In the genomic region with DNA sequence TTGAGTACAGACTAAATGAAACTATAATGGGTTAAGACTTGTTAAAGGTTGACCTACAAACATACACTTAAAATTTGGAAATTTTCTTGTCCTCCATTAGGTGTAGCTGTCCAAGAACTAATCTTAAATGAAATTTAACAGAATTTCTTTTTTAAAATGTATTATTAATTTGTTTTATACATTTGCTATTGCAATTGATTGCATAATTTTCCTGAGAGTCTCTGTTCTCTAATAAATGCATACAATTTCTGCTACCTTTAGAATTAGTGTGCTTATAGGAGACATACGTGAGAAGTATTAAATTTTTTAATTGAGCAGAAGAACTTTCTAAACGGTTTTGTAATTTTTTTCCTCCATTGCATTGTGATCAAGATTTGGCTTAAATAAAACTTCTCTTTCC, we compare ENCODE assay signal across 9 cellular contexts. TPM values are rescaled to one million over a fixed set of nuclear protein-coding genes. Genes with fewer than 3 reads are reported as not detected.
DNase-seq lines count a peak whose midpoint lies in the region; ATAC-seq, FAIRE-seq and TF ChIP-seq lines count a peak whose summit lies in the region.
"Had no signal": no experiment of that assay in that cellular context is flagged by ENCODE, and none has a peak within 500 bp of the region (broad histone marks: within the 10 kb centered on the region; RNA-seq: fewer than 3 reads in every experiment).

No MANE protein-coding gene starts in this region.

- H3K9ac ChIP-seq in K562 (ENCODE audit: insufficient read depth in 1 of 2, low read depth in 2 of 2, low read length in 2 of 2) (peak overlapping the region in 1 of 2 experiments; percentile 73; a peak in 2 of 4 replicates), mucosa of rectum (ENCODE audit: low read depth in 1 of 2, low read length in 2 of 2) (peak overlapping the region; percentile 92 to 97)

- TF ChIP-seq CTCF in AG04449 (IDR thresholded peaks at IDR 0.05; ENCODE audit: insufficient read depth, low read length, missing control alignments) (no peak), HFFc6 (IDR thresholded peaks at IDR 0.05) (no peak), K562 (IDR thresholded peaks at IDR 0.05 in 2 of 3, conservative IDR thresholded peaks at IDR 0.05 in 1 of 3; ENCODE audit: insufficient read depth in 2 of 3, low read depth in 1 of 3, low read length in 3 of 3) (no peak)

- H3K9me3 Mint-ChIP-seq in HFFc6: no peaks in the 10 kb centered on the region

- H3K27ac ChIP-seq in K562 (ENCODE audit: extremely low read depth, low read depth, low read length) (no peak overlapping the region), mucosa of rectum (ENCODE audit: low read depth in 2 of 2, low read length in 2 of 2) (no peak overlapping the region)

- no peak for TF ChIP-seq POLR2A in K562 (conservative IDR thresholded peaks at IDR 0.05)

- H3K36me3 Mint-ChIP-seq in HFFc6 (ENCODE audit: low read depth): no peaks in the 10 kb centered on the region

- no peaks in the 10 kb centered on the region for H3K9me1 ChIP-seq in K562 (ENCODE audit: control insufficient read depth, insufficient read depth, low read length)

- in situ Hi-C loops in K562 (cut with MboI): no loop called here

- H3K27me3 ChIP-seq in K562 (ENCODE audit: control insufficient read depth in 2 of 2, insufficient read depth in 2 of 2, low read length in 2 of 2) (no peaks in the 10 kb centered on the region), mucosa of rectum (ENCODE audit: control insufficient read depth in 2 of 2, insufficient read depth in 2 of 2, low read length in 2 of 2) (no peaks in the 10 kb centered on the region)

- POLR2A ChIA-PET in AG04449 (lab: Yijun Ruan, JAX) (no interaction called here), K562 (lab: Yijun Ruan, JAX) (interaction anchor here (0.7 to 2.3 kb wide), 4 partner anchors 16 to 834 kb away, joined by 3 to 23 read pairs (median 4); no protein-coding TSS in a partner anchor)

- no peak overlapping the region for H3K27ac Mint-ChIP-seq in HFFc6

- no peaks in the 10 kb centered on the region for H4K20me1 ChIP-seq in K562 (replicated peaks; ENCODE audit: control insufficient read depth, insufficient read depth, low read length)

- no peak for ATAC-seq in K562

- peaks cover 3 to 6% of the 10 kb centered on the region in 2 experiments; a peak in 2 of 5 replicates for H3K4me1 ChIP-seq in K562 (replicated peaks in 1 of 2; ENCODE audit: control insufficient read depth in 2 of 2, insufficient read depth in 2 of 2, low read length in 2 of 2)
- peaks cover 12 to 25% of the 10 kb centered on the region in 2 donors for H3K4me1 ChIP-seq in mucosa of rectum (ENCODE audit: control insufficient read depth in 2 of 2, insufficient read depth in 2 of 2, low read length in 2 of 2)

- TSS peak; percentile 36 for BruUV-seq in K562 (replicated peaks; lab: Mats Ljungman, UMichigan)

- WGBS in K562 (ENCODE audit: insufficient coverage, low coverage, missing lambda C conversion rate): 14% methylated on average over 2 of the region's 2 CpGs

- peaks cover 5% of the 10 kb centered on the region for H3K27me3 Mint-ChIP-seq in HFFc6 (ENCODE audit: insufficient read depth)

- H3K4me3 Mint-ChIP-seq in HFFc6: peak overlapping the region; percentile 96

- intact Hi-C loops in K562 (cut with micrococcal nuclease): no loop called here

- H3K4me3 ChIP-seq in AG04449 (ENCODE audit: low read depth, low read length) (peak overlapping the region; percentile 91), K562 (peak overlapping the region; percentile 83), mucosa of rectum (ENCODE audit: low read length in 2 of 2) (peak overlapping the region; percentile 97 to 99)

- H3K9me3 ChIP-seq in K562 (replicated peaks; ENCODE audit: control insufficient read depth, insufficient read depth, low read depth, low read length): no peaks in the 10 kb centered on the region
- H3K9me3 ChIP-seq in mucosa of rectum (ENCODE audit: control insufficient read depth in 2 of 2, low read length in 2 of 2): no peaks in the 10 kb centered on the region

- CTCF ChIA-PET in AG04449 (lab: Yijun Ruan, JAX): interaction anchor here (0.8 to 4.0 kb wide), 2 partner anchors 10 to 45 kb away, joined by 3 to 25 read pairs; no protein-coding TSS in a partner anchor
- CTCF ChIA-PET in K562 (lab: Yijun Ruan, JAX; ENCODE audit: low intra/inter-chr PET ratio): no interaction called here

- no peak overlapping the region for H2AFZ ChIP-seq in K562 (ENCODE audit: low read depth, low read length)

- peaks cover 63% of the 10 kb centered on the region for H3K79me2 ChIP-seq in K562 (ENCODE audit: control insufficient read depth, insufficient read depth, low read length)

- TF ChIP-seq RAD21 in K562 (CRISPR knock-in tag; conservative IDR thresholded peaks at IDR 0.05 in 1 of 2, IDR thresholded peaks at IDR 0.05 in 1 of 2): no peak

- DNase-seq in AG04449 (ENCODE audit: low read depth, low spot score) (no peak), HFFc6 (no peak), K562 (ENCODE audit: extremely low read depth in 1 of 4, low spot score in 3 of 4) (no peak), NCI-H82 treated with DMSO at 0.1 percent for 48 hours (lab: John Stamatoyannopoulos, UW; ENCODE audit: unreplicated experiment) (no peak), epidermal melanocyte (ENCODE audit: insufficient read length, low spot score) (no peak), NCI-H446 treated with DMSO at 0.1 percent for 48 hours (lab: John Stamatoyannopoulos, UW) (no peak), GM19240 (ENCODE audit: insufficient read length, low spot score) (no peak)
- DNase-seq: activated CD4-positive, alpha-beta T cell treated with anti-CD3 and anti-CD28 coated beads for 1 hour had no signal

- peaks cover 30% of the 10 kb centered on the region for H3K4me1 Mint-ChIP-seq in HFFc6 (ENCODE audit: low read depth)

- no peak for FAIRE-seq in K562 (lab: Jason Lieb, UNC)

- TF ChIP-seq EP300 in K562 (IDR thresholded peaks at IDR 0.05; ENCODE audit: low read length): no peak

- peaks cover 32% of the 10 kb centered on the region for H3K36me3 ChIP-seq in K562 (ENCODE audit: control insufficient read depth, insufficient read depth, low read length)
- H3K36me3 ChIP-seq in mucosa of rectum (ENCODE audit: control insufficient read depth in 2 of 2, insufficient read depth in 2 of 2, low read length in 2 of 2): peaks cover 7 to 9% of the 10 kb centered on the region in 2 donors

- peak overlapping the region; percentile 93 for H3K4me2 ChIP-seq in K562 (ENCODE audit: insufficient read depth, low read length)

TF ChIP-seq in K562, 482 proteins besides CTCF, POLR2A, EP300 and RAD21 (continues in another document):
- TF ChIP-seq, protein P1, sequence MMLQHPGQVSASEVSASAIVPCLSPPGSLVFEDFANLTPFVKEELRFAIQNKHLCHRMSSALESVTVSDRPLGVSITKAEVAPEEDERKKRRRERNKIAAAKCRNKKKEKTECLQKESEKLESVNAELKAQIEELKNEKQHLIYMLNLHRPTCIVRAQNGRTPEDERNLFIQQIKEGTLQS (IDR thresholded peaks at IDR 0.05): 0 out of 2 replicates have a peak, but pooled peaks have one; percentile 17
- TF ChIP-seq, protein P1 (CRISPR knock-in tag; conservative IDR thresholded peaks at IDR 0.05): no peak
- TF ChIP-seq, protein P2, sequence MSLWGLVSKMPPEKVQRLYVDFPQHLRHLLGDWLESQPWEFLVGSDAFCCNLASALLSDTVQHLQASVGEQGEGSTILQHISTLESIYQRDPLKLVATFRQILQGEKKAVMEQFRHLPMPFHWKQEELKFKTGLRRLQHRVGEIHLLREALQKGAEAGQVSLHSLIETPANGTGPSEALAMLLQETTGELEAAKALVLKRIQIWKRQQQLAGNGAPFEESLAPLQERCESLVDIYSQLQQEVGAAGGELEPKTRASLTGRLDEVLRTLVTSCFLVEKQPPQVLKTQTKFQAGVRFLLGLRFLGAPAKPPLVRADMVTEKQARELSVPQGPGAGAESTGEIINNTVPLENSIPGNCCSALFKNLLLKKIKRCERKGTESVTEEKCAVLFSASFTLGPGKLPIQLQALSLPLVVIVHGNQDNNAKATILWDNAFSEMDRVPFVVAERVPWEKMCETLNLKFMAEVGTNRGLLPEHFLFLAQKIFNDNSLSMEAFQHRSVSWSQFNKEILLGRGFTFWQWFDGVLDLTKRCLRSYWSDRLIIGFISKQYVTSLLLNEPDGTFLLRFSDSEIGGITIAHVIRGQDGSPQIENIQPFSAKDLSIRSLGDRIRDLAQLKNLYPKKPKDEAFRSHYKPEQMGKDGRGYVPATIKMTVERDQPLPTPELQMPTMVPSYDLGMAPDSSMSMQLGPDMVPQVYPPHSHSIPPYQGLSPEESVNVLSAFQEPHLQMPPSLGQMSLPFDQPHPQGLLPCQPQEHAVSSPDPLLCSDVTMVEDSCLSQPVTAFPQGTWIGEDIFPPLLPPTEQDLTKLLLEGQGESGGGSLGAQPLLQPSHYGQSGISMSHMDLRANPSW (CRISPR knock-in tag; IDR thresholded peaks at IDR 0.05): no peak
- TF ChIP-seq MED1 (CRISPR knock-in tag; IDR thresholded peaks at IDR 0.05; ENCODE audit: borderline replicate concordance): no peak

RNA-seq across cellular contexts. Expression of a gene that starts 1.5 kb away (rescaled TPM):
- 1 to 10 TPM; 2.2 to 4.0 (median 3.9) TPM for total RNA-seq in HFFc6 (2021; fragmentation: NEBNext Ultra II Directional; extraction: Animal tissue kit (Norgen Biotek cat#: 25700))
- 50.0 and 163 TPM in 2 replicates for total RNA-seq in K562 (2011; cell fraction: chromatin; rRNA removed; ENCODE audit: low replicate concordance)
- total RNA-seq in K562 (2011; cell fraction: nucleolus; rRNA removed): 29.7 and 39.0 TPM in 2 replicates
- 71.1 and 110 TPM in 2 replicates for total RNA-seq in K562 (2011; cell fraction: nucleoplasm; rRNA removed)
- total RNA-seq in K562 (2014; rRNA removed) (22.6 and 23.0 TPM in 2 replicates), K562 (2014; rRNA removed; fragmentation: Illumina TruSeq; extraction: Trizol) (32.1 and 32.7 TPM in 2 replicates), K562 (2015; rRNA removed; fragmentation: Illumina TruSeq; extraction: Trizol) (24.8 and 26.4 TPM in 2 replicates), K562 (2021) (17.8 and 21.0 TPM in 2 replicates)
- polyA plus RNA-seq in K562 (2011; rRNA removed) (32.9 and 34.1 TPM in 2 replicates), K562 (2014; fragmentation: Illumina TruSeq; extraction: Trizol) (15.6 and 19.2 TPM in 2 replicates), K562 (2014; fragmentation: Nextera tagmentation; extraction: Ambion mirVana) (1 to 10 TPM; 7.4 to 8.4 TPM), K562 (2014; rRNA removed) (17.0 and 19.2 TPM in 2 replicates)
- 5.9 and 15.1 TPM in 2 replicates for polyA plus RNA-seq in K562 (2011; cell fraction: cytosol; rRNA removed)
- polyA plus RNA-seq in K562 (2011; cell fraction: nucleus; rRNA removed): 35.3 and 52.2 TPM in 2 replicates
- polyA plus RNA-seq in K562 (2012): 9.8 and 10.6 TPM in 2 replicates
- polyA minus RNA-seq in K562 (2011; rRNA and poly(A)+ RNA removed): 60.0 and 79.3 TPM in 2 replicates
- polyA minus RNA-seq in K562 (2011; cell fraction: cytosol; rRNA and poly(A)+ RNA removed): 14.0 and 14.7 TPM in 2 replicates
- polyA minus RNA-seq in K562 (2011; cell fraction: nucleus; rRNA and poly(A)+ RNA removed): 78.8 and 104 TPM in 2 replicates
